In the genomic region with DNA sequence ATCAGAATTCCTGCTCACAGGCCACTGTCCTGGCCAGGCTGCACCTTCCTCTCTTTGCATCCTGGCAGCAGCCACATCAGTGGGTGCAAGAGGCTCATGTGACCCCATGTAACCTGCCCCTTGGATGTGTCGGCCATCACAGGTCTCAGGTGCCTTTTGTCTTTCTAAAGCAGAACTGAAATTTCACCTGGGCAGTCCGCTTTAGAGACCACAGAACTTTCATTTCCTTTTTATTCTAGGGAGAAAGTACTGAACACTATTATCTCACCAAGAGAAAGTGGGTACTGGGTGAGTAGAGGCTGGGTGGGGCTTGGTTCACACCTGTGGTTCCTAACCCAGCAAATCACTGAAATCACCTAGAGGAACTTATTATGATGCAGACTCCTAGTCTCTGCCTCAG, we compare ENCODE assay signal across 10 cellular contexts. TPM values are rescaled to one million over a fixed set of nuclear protein-coding genes. Genes with fewer than 3 reads are reported as not detected.
DNase-seq lines count a peak whose midpoint lies in the region; ATAC-seq and TF ChIP-seq lines count a peak whose summit lies in the region.
"Had no signal": no experiment of that assay in that cellular context is flagged by ENCODE, and none has a peak within 500 bp of the region (broad histone marks: within the 10 kb centered on the region; RNA-seq: fewer than 3 reads in every experiment).

No MANE protein-coding gene starts in this region.

- peak; percentile 56 for DNase-seq in GM19240 (ENCODE audit: insufficient read length, low spot score)
- DNase-seq in Karpas-422 = peak; percentile 87
- DNase-seq in amniotic stem cell (lab: John Stamatoyannopoulos, UW) = no peak
- DNase-seq in superior temporal gyrus (ENCODE audit: extremely low spot score) = no peak
- DNase-seq in activated CD8-positive, alpha-beta memory T cell treated with anti-CD3 and anti-CD28 coated beads for 24 hours = no peak
- no peak for DNase-seq in middle frontal gyrus (ENCODE audit: extremely low spot score, low spot score)
- DNase-seq: central memory CD4-positive, alpha-beta T cell; SHP77 treated with DMSO at 0.1 percent for 48 hours had no signal

- peak; percentile 99 for ATAC-seq in HG02852 (IDR thresholded peaks at IDR 0.05; ENCODE audit: unreplicated experiment)

- H3K4me3 ChIP-seq in DOHH2 (ENCODE audit: low read length) (0 out of 2 replicates have a peak overlapping the region, but pooled peaks have one; percentile 22), Karpas-422 (ENCODE audit: low read length) (no peak overlapping the region; the same call in 1 of the 2 replicates)

- H3F3A ChIP-seq in DOHH2 (ENCODE audit: control insufficient read depth, insufficient read depth) = 0 out of 2 replicates have a peak, but pooled peaks cover 4% of the 10 kb centered on the region

- no peak for TF ChIP-seq CTCF in DOHH2 (IDR thresholded peaks at IDR 0.05; ENCODE audit: low read depth, low read length, poor library complexity, severe bottlenecking)

- H3K36me3 ChIP-seq in DOHH2 (ENCODE audit: control insufficient read depth, low read length) = no peaks in the 10 kb centered on the region
- no peaks in the 10 kb centered on the region for H3K36me3 ChIP-seq in Karpas-422 (ENCODE audit: insufficient read depth, low read length)

- H4K20me1 ChIP-seq in DOHH2 (ENCODE audit: control insufficient read depth, insufficient read depth, low read depth, low read length) (no peaks in the 10 kb centered on the region), Karpas-422 (ENCODE audit: insufficient read depth, low read depth, low read length) (no peaks in the 10 kb centered on the region)

- H3K4me1 ChIP-seq in DOHH2 (ENCODE audit: control insufficient read depth, low read length) (peaks cover 17% of the 10 kb centered on the region), Karpas-422 (ENCODE audit: low read length) (peaks cover 22% of the 10 kb centered on the region)

- no peaks in the 10 kb centered on the region for H3K79me2 ChIP-seq in DOHH2 (ENCODE audit: control insufficient read depth, low read length)
- no peaks in the 10 kb centered on the region for H3K79me2 ChIP-seq in Karpas-422 (ENCODE audit: low read length)

- H3K9me2 ChIP-seq in DOHH2 (replicated peaks; ENCODE audit: control insufficient read depth, low read length) = no peaks in the 10 kb centered on the region
- no peaks in the 10 kb centered on the region for H3K9me2 ChIP-seq in Karpas-422 (replicated peaks; ENCODE audit: insufficient read depth, low read length)

- H3K9me3 ChIP-seq in DOHH2 (ENCODE audit: control insufficient read depth, insufficient read depth, low read length) (no peaks in the 10 kb centered on the region), Karpas-422 (ENCODE audit: low read length) (no peaks in the 10 kb centered on the region)

- H3K9ac ChIP-seq in Karpas-422 (ENCODE audit: low read length) = no peak overlapping the region

- H3K4me2 ChIP-seq in DOHH2 (ENCODE audit: low read length) (peak overlapping the region; percentile 54), Karpas-422 (ENCODE audit: low read depth, low read length, poor library complexity, severe bottlenecking) (peak overlapping the region; percentile 56)

- H2AFZ ChIP-seq in Karpas-422 (ENCODE audit: low read length) = 0 out of 2 replicates have a peak overlapping the region, but pooled peaks have one; percentile 38

- H3K27ac ChIP-seq in DOHH2 (ENCODE audit: low read depth, low read length) (peak overlapping the region; percentile 8), Karpas-422 (ENCODE audit: low read length) (peak overlapping the region; percentile 68)

- H3K27me3 ChIP-seq in DOHH2 (ENCODE audit: control insufficient read depth, low read length) (no peaks in the 10 kb centered on the region; the same call in 1 of the 2 replicates), Karpas-422 (ENCODE audit: low read length) (no peaks in the 10 kb centered on the region)

RNA-seq across cellular contexts. Expression of a gene that starts 51.7 kb away (rescaled TPM):
- total RNA-seq in Karpas-422 (2014; rRNA removed; shearing (Covaris generic); ENCODE audit: low replicate concordance) = 37.7 and 65.0 TPM in 2 replicates

Comparison
In these comparisons a context has a peak if more than half of its experiments do, and no peak if none do; other contexts are left out.
1. DNase-seq: peak in GM19240 (single experiment) and Karpas-422 (single experiment); none in amniotic stem cell (single experiment), superior temporal gyrus (single experiment), activated CD8-positive, alpha-beta memory T cell treated with anti-CD3 and anti-CD28 coated beads for 24 hours (single experiment) and middle frontal gyrus (single experiment).